2 cellular contexts compared by ENCODE assay signal in genomic region chr13:110506396-110506795, GRCh38.
TF ChIP-seq lines count a peak whose summit lies in the region.

No MANE protein-coding gene starts in this region.

TF ChIP-seq in WTC11, 78 proteins besides CTCF, POLR2A, EP300 and RAD21:
- TF ChIP-seq E2F1 (CRISPR knock-in tag; IDR thresholded peaks at IDR 0.05) = no peak
- TF ChIP-seq ZNF138 (CRISPR knock-in tag; conservative IDR thresholded peaks at IDR 0.05) = no peak
- TF ChIP-seq ZNF121 (CRISPR knock-in tag; IDR thresholded peaks at IDR 0.05) = peak; percentile 60; the same call in 1 of the 2 replicates
- no peak for TF ChIP-seq IRF1 (CRISPR knock-in tag; IDR thresholded peaks at IDR 0.05)
- TF ChIP-seq PRDM15 (CRISPR knock-in tag; IDR thresholded peaks at IDR 0.05) = no peak
- no peak for TF ChIP-seq AFF4 (CRISPR knock-in tag; IDR thresholded peaks at IDR 0.05; ENCODE audit: borderline replicate concordance)
- TF ChIP-seq JUN (CRISPR knock-in tag; IDR thresholded peaks at IDR 0.05) = no peak
- TF ChIP-seq ELF4 (CRISPR knock-in tag; IDR thresholded peaks at IDR 0.05; ENCODE audit: low read depth) = no peak
TF ChIP-seq in WTC11: peak in this region for 1.

TF ChIP-seq in HepG2, 621 proteins besides CTCF, POLR2A, EP300 and RAD21:
- no peak for TF ChIP-seq ZKSCAN1 (IDR thresholded peaks at IDR 0.05; ENCODE audit: low read length)
- TF ChIP-seq CSRNP1 (CRISPR knock-in tag; IDR thresholded peaks at IDR 0.05) = no peak
- TF ChIP-seq MLX (CRISPR knock-in tag; IDR thresholded peaks at IDR 0.05) = no peak
- no peak for TF ChIP-seq ADNP (CRISPR knock-in tag; IDR thresholded peaks at IDR 0.05)
- no peak for TF ChIP-seq EHMT2 (IDR thresholded peaks at IDR 0.05; ENCODE audit: borderline replicate concordance, low read depth, low read length)
- 0 out of 2 replicates have a peak, but pooled peaks have one; percentile 39 for TF ChIP-seq GABPB1 (CRISPR knock-in tag; IDR thresholded peaks at IDR 0.05)
- TF ChIP-seq ZNF260 (CRISPR knock-in tag; IDR thresholded peaks at IDR 0.05; ENCODE audit: borderline replicate concordance, low read depth) = no peak
- no peak for TF ChIP-seq GLI4 (CRISPR knock-in tag; IDR thresholded peaks at IDR 0.05; ENCODE audit: borderline replicate concordance)
- 0 out of 2 replicates have a peak, but pooled peaks have one; percentile 30 for TF ChIP-seq BCL6 (CRISPR knock-in tag; IDR thresholded peaks at IDR 0.05)
